8 cellular contexts compared by ENCODE assay signal in the genomic region with DNA sequence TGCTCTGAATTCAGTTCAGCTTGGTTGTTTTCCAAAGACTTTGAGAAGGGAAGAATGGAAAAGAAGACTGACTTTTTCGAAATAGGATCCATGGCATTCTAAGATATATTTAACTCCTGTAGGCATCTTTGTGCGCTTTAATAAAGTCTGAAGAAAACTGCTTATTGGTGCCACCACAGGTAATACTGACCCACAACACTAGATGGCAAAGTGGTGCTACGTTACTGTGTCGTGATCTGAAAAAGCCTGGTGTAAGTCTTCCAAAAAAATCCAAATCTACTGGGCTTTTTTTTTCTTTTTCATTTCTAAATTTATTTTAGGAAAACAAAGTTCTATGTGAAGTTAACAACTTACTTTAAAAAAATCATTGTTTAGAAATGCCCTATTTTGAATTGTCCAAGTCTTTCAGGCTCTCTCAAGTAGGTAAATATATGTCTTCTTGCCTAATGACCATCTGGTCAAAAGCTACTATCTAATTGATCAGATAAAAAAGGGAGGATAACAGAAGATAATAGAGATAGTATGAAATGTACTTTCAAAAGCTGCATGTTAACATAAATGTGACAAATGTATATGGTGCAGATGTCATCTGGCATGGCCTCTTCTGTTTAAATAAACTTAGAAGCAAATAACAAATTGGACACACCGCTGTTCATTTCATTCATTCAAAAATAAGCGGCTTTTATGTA. TPM values are rescaled to one million over a fixed set of nuclear protein-coding genes. Genes with fewer than 3 reads are reported as not detected.
DNase-seq lines count a peak whose midpoint lies in the region; ATAC-seq, FAIRE-seq and TF ChIP-seq lines count a peak whose summit lies in the region.

No MANE protein-coding gene starts in this region.

- H3K79me2 ChIP-seq in OCI-LY1 (ENCODE audit: insufficient read depth, low read length): no peaks in the 10 kb centered on the region
- H3K79me2 ChIP-seq in K562 (ENCODE audit: control insufficient read depth, insufficient read depth, low read length): no peaks in the 10 kb centered on the region

- H3K4me2 ChIP-seq in OCI-LY1 (ENCODE audit: low read length) (no peak overlapping the region), K562 (ENCODE audit: insufficient read depth, low read length) (no peak overlapping the region)

- no peaks in the 10 kb centered on the region for H3K9me3 ChIP-seq in OCI-LY1 (ENCODE audit: low read length)
- no peaks in the 10 kb centered on the region for H3K9me3 ChIP-seq in K562 (replicated peaks; ENCODE audit: control insufficient read depth, insufficient read depth, low read depth, low read length)
- no peaks in the 10 kb centered on the region for H3K9me3 ChIP-seq in aorta (ENCODE audit: control insufficient read depth, low read length)

- no peak overlapping the region for H3K27ac ChIP-seq in OCI-LY1 (ENCODE audit: low read depth, low read length, poor library complexity, severe bottlenecking)
- no peak overlapping the region for H3K27ac ChIP-seq in K562 (ENCODE audit: extremely low read depth, low read depth, low read length)
- no peak overlapping the region for H3K27ac ChIP-seq in aorta (ENCODE audit: low read depth in 1 of 2, low read length in 2 of 2)

- peaks cover 5% of the 10 kb centered on the region for H3K4me1 ChIP-seq in OCI-LY1 (ENCODE audit: insufficient read depth, low read length, severe bottlenecking)
- H3K4me1 ChIP-seq in K562 (replicated peaks in 1 of 2; ENCODE audit: control insufficient read depth in 2 of 2, insufficient read depth in 2 of 2, low read length in 2 of 2): no peaks in the 10 kb centered on the region; a peak in 2 of 5 replicates
- no peaks in the 10 kb centered on the region for H3K4me1 ChIP-seq in aorta (ENCODE audit: control insufficient read depth in 1 of 2, insufficient read depth in 2 of 2, low read length in 2 of 2)

- ATAC-seq in K562 (peak; percentile 86), GM18511 (IDR thresholded peaks at IDR 0.05; ENCODE audit: unreplicated experiment) (no peak), aorta (ENCODE audit: low FRiP score) (no peak)

- DNase-seq in EH (ENCODE audit: low read depth): peak; percentile 48
- DNase-seq in HT-29 (ENCODE audit: low spot score): peak; percentile 67
- DNase-seq in K562 (ENCODE audit: extremely low read depth in 1 of 4, low spot score in 3 of 4): peak; percentile 25 to 65 (median 39)
- DNase-seq in kidney glomerular epithelial cell (lab: John Stamatoyannopoulos, UW): peak; percentile 3
- DNase-seq in stimulated activated CD8-positive, alpha-beta memory T cell treated with anti-CD3 and anti-CD28 coated beads, Interleukin-4, amount 100 ng/mL, for 48 hours: peak; percentile 31
- no peak for DNase-seq in aorta

- no peaks in the 10 kb centered on the region for H3K9me2 ChIP-seq in OCI-LY1 (ENCODE audit: low read depth, low read length)

- in situ Hi-C loops in K562 (cut with MboI): loop anchor here (5.0 kb wide), 1 partner anchor 393 kb away; no protein-coding TSS in a partner anchor

- H3K36me3 ChIP-seq in OCI-LY1 (ENCODE audit: insufficient read depth, low read length): no peaks in the 10 kb centered on the region
- no peaks in the 10 kb centered on the region for H3K36me3 ChIP-seq in K562 (ENCODE audit: control insufficient read depth, insufficient read depth, low read length)
- no peaks in the 10 kb centered on the region for H3K36me3 ChIP-seq in aorta (ENCODE audit: control insufficient read depth in 1 of 2, insufficient read depth in 2 of 2, low read length in 1 of 2)

- peak; percentile 91 for FAIRE-seq in K562 (lab: Jason Lieb, UNC)

- POLR2A ChIA-PET in K562 (lab: Yijun Ruan, JAX): interaction anchor here (0.6 to 0.8 kb wide), 2 partner anchors 14 to 88 kb away, joined by 3 read pairs; no protein-coding TSS in a partner anchor

- H3K4me3 ChIP-seq in OCI-LY1 (ENCODE audit: low read depth, low read length, poor library complexity, severe bottlenecking) (no peak overlapping the region), K562 (no peak overlapping the region), aorta (ENCODE audit: low read length in 2 of 2) (no peak overlapping the region)

- H3K9me1 ChIP-seq in K562 (ENCODE audit: control insufficient read depth, insufficient read depth, low read length): no peaks in the 10 kb centered on the region

- H2AFZ ChIP-seq in OCI-LY1 (ENCODE audit: low read length) (no peak overlapping the region), K562 (ENCODE audit: low read depth, low read length) (no peak overlapping the region)

- H3F3A ChIP-seq in OCI-LY1 (ENCODE audit: insufficient read depth, low read length): no peaks in the 10 kb centered on the region

- no peaks in the 10 kb centered on the region for H3K27me3 ChIP-seq in OCI-LY1 (ENCODE audit: insufficient read depth, low read length)
- no peaks in the 10 kb centered on the region; a peak in 2 of 5 replicates for H3K27me3 ChIP-seq in K562 (ENCODE audit: control insufficient read depth in 2 of 2, insufficient read depth in 2 of 2, low read length in 2 of 2)
- no peaks in the 10 kb centered on the region for H3K27me3 ChIP-seq in aorta (ENCODE audit: control insufficient read depth in 1 of 2, insufficient read depth in 2 of 2, low read length in 1 of 2)

- TF ChIP-seq POLR2A in K562 (conservative IDR thresholded peaks at IDR 0.05): no peak

- H4K20me1 ChIP-seq in OCI-LY1 (ENCODE audit: insufficient read depth, low read length): no peaks in the 10 kb centered on the region
- H4K20me1 ChIP-seq in K562 (replicated peaks; ENCODE audit: control insufficient read depth, insufficient read depth, low read length): no peaks in the 10 kb centered on the region

- WGBS in K562 (ENCODE audit: insufficient coverage, low coverage, missing lambda C conversion rate): 14% methylated on average over 6 of the region's 6 CpGs
- 31 to 34% methylated on average over 6 of the region's 6 CpGs for WGBS in aorta, 2 donors

- intact Hi-C loops in K562 (cut with micrococcal nuclease): loop anchor here (2.0 to 5.0 kb wide), 3 partner anchors 231 to 488 kb away; no protein-coding TSS in a partner anchor
- intact Hi-C loops in aorta (cut with DNase I): no loop called here

- CTCF ChIA-PET in K562 (lab: Yijun Ruan, JAX; ENCODE audit: low intra/inter-chr PET ratio): interaction anchor here (0.7 to 1.5 kb wide), 2 partner anchors 395 to 488 kb away, joined by 6 to 7 read pairs; no protein-coding TSS in a partner anchor

- TF ChIP-seq RAD21 in K562 (CRISPR knock-in tag; conservative IDR thresholded peaks at IDR 0.05 in 1 of 2, IDR thresholded peaks at IDR 0.05 in 1 of 2): peak; percentile 78 to 79

- H3K9ac ChIP-seq in OCI-LY1 (ENCODE audit: low read length) (no peak overlapping the region), K562 (ENCODE audit: insufficient read depth in 1 of 2, low read depth in 2 of 2, low read length in 2 of 2) (no peak overlapping the region)

- no peak for TF ChIP-seq EP300 in K562 (IDR thresholded peaks at IDR 0.05; ENCODE audit: low read length)

- TF ChIP-seq CTCF in OCI-LY1 (IDR thresholded peaks at IDR 0.05; ENCODE audit: low read length) (peak; percentile 57; the same call in 1 of the 2 replicates), K562 (IDR thresholded peaks at IDR 0.05 in 2 of 3, conservative IDR thresholded peaks at IDR 0.05 in 1 of 3; ENCODE audit: insufficient read depth in 2 of 3, low read depth in 1 of 3, low read length in 3 of 3) (peak; percentile 61 to 71 (median 63))

- BruUV-seq in K562 (replicated peaks; lab: Mats Ljungman, UMichigan): no TSS peak

TF ChIP-seq in K562, 482 proteins besides CTCF, POLR2A, EP300 and RAD21 (continues in another document):
- TF ChIP-seq, protein P1, sequence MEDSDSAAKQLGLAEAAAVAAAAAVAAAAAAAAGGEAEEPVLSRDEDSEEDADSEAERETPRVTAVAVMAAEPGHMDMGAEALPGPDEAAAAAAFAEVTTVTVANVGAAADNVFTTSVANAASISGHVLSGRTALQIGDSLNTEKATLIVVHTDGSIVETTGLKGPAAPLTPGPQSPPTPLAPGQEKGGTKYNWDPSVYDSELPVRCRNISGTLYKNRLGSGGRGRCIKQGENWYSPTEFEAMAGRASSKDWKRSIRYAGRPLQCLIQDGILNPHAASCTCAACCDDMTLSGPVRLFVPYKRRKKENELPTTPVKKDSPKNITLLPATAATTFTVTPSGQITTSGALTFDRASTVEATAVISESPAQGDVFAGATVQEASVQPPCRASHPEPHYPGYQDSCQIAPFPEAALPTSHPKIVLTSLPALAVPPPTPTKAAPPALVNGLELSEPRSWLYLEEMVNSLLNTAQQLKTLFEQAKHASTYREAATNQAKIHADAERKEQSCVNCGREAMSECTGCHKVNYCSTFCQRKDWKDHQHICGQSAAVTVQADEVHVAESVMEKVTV (CRISPR knock-in tag; IDR thresholded peaks at IDR 0.05): peak; percentile 64
- TF ChIP-seq, protein P2, sequence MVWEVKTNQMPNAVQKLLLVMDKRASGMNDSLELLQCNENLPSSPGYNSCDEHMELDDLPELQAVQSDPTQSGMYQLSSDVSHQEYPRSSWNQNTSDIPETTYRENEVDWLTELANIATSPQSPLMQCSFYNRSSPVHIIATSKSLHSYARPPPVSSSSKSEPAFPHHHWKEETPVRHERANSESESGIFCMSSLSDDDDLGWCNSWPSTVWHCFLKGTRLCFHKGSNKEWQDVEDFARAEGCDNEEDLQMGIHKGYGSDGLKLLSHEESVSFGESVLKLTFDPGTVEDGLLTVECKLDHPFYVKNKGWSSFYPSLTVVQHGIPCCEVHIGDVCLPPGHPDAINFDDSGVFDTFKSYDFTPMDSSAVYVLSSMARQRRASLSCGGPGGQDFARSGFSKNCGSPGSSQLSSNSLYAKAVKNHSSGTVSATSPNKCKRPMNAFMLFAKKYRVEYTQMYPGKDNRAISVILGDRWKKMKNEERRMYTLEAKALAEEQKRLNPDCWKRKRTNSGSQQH (CRISPR knock-in tag; IDR thresholded peaks at IDR 0.05): no peak

RNA-seq across cellular contexts. Expression of gene MID1IP1, which starts 47.0 kb away (rescaled TPM):
- 59.2 and 66.5 TPM in 2 replicates for total RNA-seq in HT-29 (2014; rRNA removed; shearing (Covaris generic))
- 21.8 and 40.2 TPM in 2 replicates for total RNA-seq in K562 (2011; cell fraction: chromatin; rRNA removed; ENCODE audit: low replicate concordance)
- 57.5 and 57.7 TPM in 2 replicates for total RNA-seq in K562 (2011; cell fraction: nucleolus; rRNA removed)
- 35.4 and 38.0 TPM in 2 replicates for total RNA-seq in K562 (2011; cell fraction: nucleoplasm; rRNA removed)
- total RNA-seq in K562 (2014; rRNA removed) (82.1 and 102 TPM in 2 replicates), K562 (2014; rRNA removed; fragmentation: Illumina TruSeq; extraction: Trizol) (20.7 and 20.9 TPM in 2 replicates), K562 (2015; rRNA removed; fragmentation: Illumina TruSeq; extraction: Trizol) (27.5 and 29.9 TPM in 2 replicates), K562 (2021) (90.4 and 94.7 TPM in 2 replicates), aorta (10 to 100 TPM; 24.4 to 26.1 TPM)
- polyA plus RNA-seq in K562 (2011; rRNA removed) (36.9 and 42.0 TPM in 2 replicates), K562 (2014; fragmentation: Illumina TruSeq; extraction: Trizol) (22.1 and 43.9 TPM in 2 replicates), K562 (2014; fragmentation: Nextera tagmentation; extraction: Ambion mirVana) (under 1 TPM; 0.51 to 0.80 TPM), K562 (2014; rRNA removed) (97.0 and 102 TPM in 2 replicates), aorta (10 to 100 TPM; 27.9 to 34.0 TPM)
- polyA plus RNA-seq in K562 (2011; cell fraction: cytosol; rRNA removed): 50.7 and 84.5 TPM in 2 replicates
- 38.7 and 57.5 TPM in 2 replicates for polyA plus RNA-seq in K562 (2011; cell fraction: nucleus; rRNA removed)
- 49.3 and 83.1 TPM in 2 replicates for polyA plus RNA-seq in K562 (2012)
- 9.1 and 14.7 TPM in 2 replicates for polyA minus RNA-seq in K562 (2011; rRNA and poly(A)+ RNA removed)
- 26.2 and 29.8 TPM in 2 replicates for polyA minus RNA-seq in K562 (2011; cell fraction: cytosol; rRNA and poly(A)+ RNA removed)
- polyA minus RNA-seq in K562 (2011; cell fraction: nucleus; rRNA and poly(A)+ RNA removed): 28.3 and 31.4 TPM in 2 replicates

Comparison
In these comparisons a context has a peak if more than half of its experiments do, and no peak if none do; other contexts are left out.
1. DNase-seq: peak in EH (single experiment), HT-29 (single experiment), K562 (4 of 4), kidney glomerular epithelial cell (single experiment) and stimulated activated CD8-positive, alpha-beta memory T cell treated with anti-CD3 and anti-CD28 coated beads, Interleukin-4, amount 100 ng/mL, for 48 hours (single experiment); none in aorta (0 of 2).